8 cellular contexts compared by ENCODE assay signal in genomic region chr9:41229408-41230401, GRCh38. TPM values are rescaled to one million over a fixed set of nuclear protein-coding genes. Genes with fewer than 3 reads are reported as not detected.
DNase-seq lines count a peak whose midpoint lies in the region; ATAC-seq, FAIRE-seq and TF ChIP-seq lines count a peak whose summit lies in the region.

No MANE protein-coding gene starts in this region.

- intact Hi-C loops in adrenal gland (cut with DNase I): no loop called here
- intact Hi-C loops in right lobe of liver (cut with DNase I): no loop called here

- no peak for TF ChIP-seq RAD21 in A549 (conservative IDR thresholded peaks at IDR 0.05 in 1 of 2, IDR thresholded peaks at IDR 0.05 in 1 of 2)

- no peak for TF ChIP-seq POLR2A in A549 (IDR thresholded peaks at IDR 0.05; ENCODE audit: low read length)
- no peak for TF ChIP-seq POLR2A in adrenal gland (IDR thresholded peaks at IDR 0.05)
- no peak for TF ChIP-seq POLR2A in right lobe of liver (IDR thresholded peaks at IDR 0.05)

- no peaks in the 10 kb centered on the region for H3K9me3 ChIP-seq in A549
- H3K9me3 ChIP-seq in adrenal gland (replicated peaks in 1 of 3): no peaks in the 10 kb centered on the region
- H3K9me3 ChIP-seq in right lobe of liver: no peaks in the 10 kb centered on the region

- ATAC-seq in A549: peak; percentile 71 to 87
- ATAC-seq in GM21515 (IDR thresholded peaks at IDR 0.05; ENCODE audit: unreplicated experiment): peak; percentile 33
- ATAC-seq in right lobe of liver: peak; percentile 64 to 86 (median 66)
- no peak for ATAC-seq in GM18870 (IDR thresholded peaks at IDR 0.05; ENCODE audit: unreplicated experiment)
- ATAC-seq in GM18520 (IDR thresholded peaks at IDR 0.05; ENCODE audit: unreplicated experiment): no peak
- no peak for ATAC-seq in HG03045 (IDR thresholded peaks at IDR 0.05; ENCODE audit: unreplicated experiment)
- no peak for ATAC-seq in GM21717 (IDR thresholded peaks at IDR 0.05; ENCODE audit: unreplicated experiment)

- CTCF ChIA-PET in A549 (lab: Yijun Ruan, JAX): no interaction called here

- H3K4me1 ChIP-seq in A549 (no peaks in the 10 kb centered on the region), adrenal gland (replicated peaks in 1 of 2) (no peaks in the 10 kb centered on the region), right lobe of liver (no peaks in the 10 kb centered on the region)

- no peak overlapping the region for H3K4me3 ChIP-seq in A549
- no peak overlapping the region for H3K4me3 ChIP-seq in adrenal gland
- no peak overlapping the region for H3K4me3 ChIP-seq in right lobe of liver

- FAIRE-seq in A549 (lab: Jason Lieb, UNC): no peak

- 21% methylated on average over 7 of the region's 7 CpGs for WGBS in A549 (ENCODE audit: missing lambda C conversion rate)
- 53 to 60% (median 56%) methylated on average over 7 of the region's 7 CpGs for WGBS in adrenal gland, 4 donors
- 45% methylated on average over 7 of the region's 7 CpGs for WGBS in right lobe of liver (ENCODE audit: insufficient coverage, low coverage, low lambda C conversion rate, missing lambda C conversion rate)

- no peaks in the 10 kb centered on the region for H3K27me3 ChIP-seq in adrenal gland
- H3K27me3 ChIP-seq in right lobe of liver: no peaks in the 10 kb centered on the region

- H3K36me3 ChIP-seq in adrenal gland (replicated peaks in 1 of 2): no peaks in the 10 kb centered on the region
- no peaks in the 10 kb centered on the region for H3K36me3 ChIP-seq in right lobe of liver

- POLR2A ChIA-PET in A549 (lab: Yijun Ruan, JAX): no interaction called here

- TF ChIP-seq CTCF in A549 (IDR thresholded peaks at IDR 0.05) (no peak), adrenal gland (IDR thresholded peaks at IDR 0.05) (no peak), right lobe of liver (IDR thresholded peaks at IDR 0.05) (no peak)

- TF ChIP-seq EP300 in A549 (IDR thresholded peaks at IDR 0.05): no peak

- peak in 1 of 2 experiments; percentile 21 for DNase-seq in A549 (ENCODE audit: low read depth in 1 of 2, low spot score in 1 of 2)
- peak in 4 of 7 donors; percentile 11 to 60 (median 24) for DNase-seq in adrenal gland
- DNase-seq in right lobe of liver: peak in 2 of 3 donors; percentile 53 to 69

- H3K27ac ChIP-seq in A549 (no peak overlapping the region), adrenal gland (no peak overlapping the region), right lobe of liver (no peak overlapping the region)

- H3K4me2 ChIP-seq in A549: no peak overlapping the region

TF ChIP-seq in A549, 52 proteins besides CTCF, POLR2A, EP300 and RAD21:
- TF ChIP-seq BCL3 (IDR thresholded peaks at IDR 0.05) (no peak), RFX5 (IDR thresholded peaks at IDR 0.05) (no peak), E2F6 (IDR thresholded peaks at IDR 0.05; ENCODE audit: borderline replicate concordance, low read depth) (no peak), MAFK (IDR thresholded peaks at IDR 0.05; ENCODE audit: partially characterized antibody) (no peak), FOXS1 (CRISPR knock-in tag; IDR thresholded peaks at IDR 0.05) (no peak), TP53 (CRISPR knock-in tag; IDR thresholded peaks at IDR 0.05) (no peak), SREBF2 (IDR thresholded peaks at IDR 0.05) (no peak)

RNA-seq across cellular contexts. Expression of gene ZNG1F, which starts 40.6 kb away (rescaled TPM):
- polyA plus RNA-seq in A549 (2011; rRNA removed) (21.3 and 39.1 TPM in 2 replicates), A549 (2017; fragmentation: RNase III; extraction: RNeasy Plus Mini Kit Qiagen cat#74134 plus additional on column Dnase treatment) (9.3 to 10.6 TPM (median 9.9 TPM) in 3 replicates), adrenal gland (10 to 100 TPM; 13.2 to 30.4 (median 20.1) TPM)
- 15.2 and 24.2 TPM in 2 replicates for polyA plus RNA-seq in A549 (2012; cell fraction: cytosol; rRNA removed)
- 4.7 and 17.5 TPM in 2 replicates for polyA plus RNA-seq in A549 (2012; cell fraction: nucleus; rRNA removed)
- 7.2 and 23.8 TPM in 2 replicates for polyA minus RNA-seq in A549 (2011; rRNA and poly(A)+ RNA removed)
- total RNA-seq in adrenal gland (1 to 10 TPM in 7 of 8 donors, not detected in 1; 2.1 to 7.9 (median 4.5) TPM), right lobe of liver (10 to 100 TPM in 2 of 6 experiments, 1 to 10 TPM in 4; 2.3 to 16.7 (median 4.8) TPM)

Comparison
In these comparisons a context has a peak if more than half of its experiments do, and no peak if none do; other contexts are left out.
1. ATAC-seq: peak in A549 (2 of 2), GM21515 (single experiment) and right lobe of liver (4 of 4); none in GM18870 (single experiment), GM18520 (single experiment), HG03045 (single experiment) and GM21717 (single experiment).